In genomic region chr3:169772530-169772950, GRCh38 we compare ENCODE assay signal across 1 cellular context.
TF ChIP-seq lines count a peak whose summit lies in the region.

No MANE protein-coding gene starts in this region.

TF ChIP-seq in endothelial cell of umbilical vein, 7 proteins besides CTCF, POLR2A, EP300 and RAD21:
- TF ChIP-seq MAX (IDR thresholded peaks at IDR 0.05; ENCODE audit: insufficient read depth, insufficient read length): no peak
- TF ChIP-seq FOS (IDR thresholded peaks at IDR 0.05; ENCODE audit: borderline replicate concordance, insufficient read depth, low read length): no peak
- TF ChIP-seq EZH2 (IDR thresholded peaks at IDR 0.05; ENCODE audit: borderline replicate concordance, low read depth, low read length, severe bottlenecking): no peak
- no peak for TF ChIP-seq POLR2AphosphoS5 (IDR thresholded peaks at IDR 0.05; ENCODE audit: insufficient read depth, low read depth, low read length)
- TF ChIP-seq JUN (IDR thresholded peaks at IDR 0.05; ENCODE audit: borderline replicate concordance, insufficient read depth, insufficient read length, low read depth): no peak
- no peak for TF ChIP-seq MYC (IDR thresholded peaks at IDR 0.05; ENCODE audit: low read depth, low read length)
- TF ChIP-seq GATA2 (IDR thresholded peaks at IDR 0.05; ENCODE audit: insufficient read depth, insufficient read length, low read depth, low read length): no peak
